ENCODE assay signal across 18 cellular contexts in the genomic region with DNA sequence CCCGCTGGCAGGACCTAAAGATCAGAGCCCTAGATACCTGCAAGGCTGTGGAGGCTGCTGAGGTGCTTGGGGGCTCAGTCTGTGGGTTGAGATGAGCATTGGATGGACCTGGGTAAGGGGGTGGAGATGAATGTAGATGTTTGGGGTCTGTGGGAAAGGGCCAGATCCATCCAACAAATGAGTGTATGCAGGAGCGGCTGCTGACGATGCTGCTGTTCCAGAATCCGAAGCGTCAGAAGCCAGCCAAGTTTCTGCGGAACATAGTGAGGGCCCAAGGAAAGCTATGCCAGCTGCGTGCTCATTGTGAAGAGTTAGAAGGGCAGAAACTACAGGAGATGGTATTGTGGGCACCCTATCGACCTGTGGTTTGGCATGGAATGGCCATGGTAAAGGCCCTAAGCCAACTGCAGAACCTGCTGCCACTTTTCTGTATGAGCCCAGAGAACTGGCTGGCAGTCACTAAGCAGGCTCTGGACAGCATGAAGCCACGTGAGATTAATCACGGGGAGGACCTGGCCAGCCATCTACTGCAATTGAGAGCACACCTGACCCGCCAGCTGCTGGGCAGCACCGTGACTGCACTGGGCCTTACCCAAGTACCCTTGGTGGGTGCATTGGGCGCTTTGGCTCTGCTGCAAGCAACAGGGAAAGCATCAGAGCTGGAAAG. TPM values are rescaled to one million over a fixed set of nuclear protein-coding genes. Genes with fewer than 3 reads are reported as not detected.
DNase-seq lines count a peak whose midpoint lies in the region; ATAC-seq and TF ChIP-seq lines count a peak whose summit lies in the region.
"Had no signal": no experiment of that assay in that cellular context is flagged by ENCODE, and none has a peak within 500 bp of the region (broad histone marks: within the 10 kb centered on the region; RNA-seq: fewer than 3 reads in every experiment).

No MANE protein-coding gene starts in this region.

- H3K9me3 Mint-ChIP-seq in CD4-positive, alpha-beta T cell, result no peaks in the 10 kb centered on the region
- H3K9me3 Mint-ChIP-seq: central memory CD8-positive, alpha-beta T cell had no signal

- H3K27me3 Mint-ChIP-seq in CD4-positive, alpha-beta T cell, result no peaks in the 10 kb centered on the region
- H3K27me3 Mint-ChIP-seq: central memory CD8-positive, alpha-beta T cell had no signal

- no peaks in the 10 kb centered on the region for H3K4me1 Mint-ChIP-seq in CD4-positive, alpha-beta T cell (ENCODE audit: low read depth)

- intact Hi-C loops in CD4-positive, alpha-beta T cell (cut with DNase I, micrococcal nuclease), result no loop called here

- no peaks in the 10 kb centered on the region for H3K4me1 ChIP-seq in Peyer's patch

- no peak overlapping the region for H3K27ac Mint-ChIP-seq in CD4-positive, alpha-beta T cell

- H3K4me3 ChIP-seq in Peyer's patch, result no peak overlapping the region
- H3K4me3 ChIP-seq: adrenal gland had no signal

- H3K9me3 ChIP-seq in Peyer's patch, result no peaks in the 10 kb centered on the region
- H3K9me3 ChIP-seq in CD4-positive, alpha-beta T cell (ENCODE audit: control insufficient read depth, low read length), result no peaks in the 10 kb centered on the region
- H3K9me3 ChIP-seq: adrenal gland had no signal

- H3K4me3 Mint-ChIP-seq in CD4-positive, alpha-beta T cell, result no peak overlapping the region
- H3K4me3 Mint-ChIP-seq: central memory CD8-positive, alpha-beta T cell had no signal

- CTCF ChIA-PET in CD4-positive, alpha-beta T cell (lab: Charles Lee), result no interaction called here

- peaks cover 27% of the 10 kb centered on the region for H3K36me3 Mint-ChIP-seq in CD4-positive, alpha-beta T cell (ENCODE audit: low read depth)

- no peaks in the 10 kb centered on the region for H3K27me3 ChIP-seq in Peyer's patch
- no peaks in the 10 kb centered on the region for H3K27me3 ChIP-seq in CD4-positive, alpha-beta T cell (ENCODE audit: control insufficient read depth, insufficient read depth, low read length)
- H3K27me3 ChIP-seq: adrenal gland had no signal

- TF ChIP-seq POLR2A in Peyer's patch (IDR thresholded peaks at IDR 0.05), result no peak

- no peak for ATAC-seq in GM19023 (IDR thresholded peaks at IDR 0.05; ENCODE audit: unreplicated experiment)
- no peak for ATAC-seq in CD4-positive, alpha-beta T cell (ENCODE audit: poor library complexity)

- TF ChIP-seq CTCF in Peyer's patch (IDR thresholded peaks at IDR 0.05), result no peak
- TF ChIP-seq CTCF in CD4-positive, alpha-beta T cell (IDR thresholded peaks at IDR 0.05), result no peak

- no peak overlapping the region for H3K27ac ChIP-seq in Peyer's patch
- no peak overlapping the region for H3K27ac ChIP-seq in CD4-positive, alpha-beta T cell (ENCODE audit: low read depth, low read length)
- H3K27ac ChIP-seq: adrenal gland had no signal

- DNase-seq in DMS79 treated with DMSO at 0.1 percent for 48 hours (lab: John Stamatoyannopoulos, UW) (peak; percentile 51), astrocyte of the hippocampus (ENCODE audit: low read depth, low spot score) (peak; percentile 51), medulla oblongata (ENCODE audit: extremely low spot score) (peak; percentile 33), Peyer's patch (no peak)
- no peak for DNase-seq in CD4-positive, alpha-beta T cell
- DNase-seq: activated CD4-positive, CD25-positive, alpha-beta regulatory T cell treated with anti-CD3 and anti-CD28 coated beads, Interleukin-2, amount 50 U/mL, for 72 hours; activated effector memory CD4-positive, alpha-beta T cell treated with Interleukin-2 at 50 U/mL for 16 hours; adrenal gland; effector memory CD4-positive, alpha-beta T cell; EL; KBM-7; kidney; NCI-H2107; NCI-H526; occipital lobe; stimulated activated CD4-positive, alpha-beta T cell treated with anti-CD3 and anti-CD28 coated beads, Interleukin-4, amount 100 ng/mL, for 1 hour had no signal

- POLR2A ChIA-PET in CD4-positive, alpha-beta T cell (lab: Charles Lee), result no interaction called here

- H3K36me3 ChIP-seq in Peyer's patch, result no peaks in the 10 kb centered on the region

RNA-seq across cellular contexts. Expression of gene RRP8, which starts 36.6 kb away (rescaled TPM):
- total RNA-seq in Peyer's patch, result 10 to 100 TPM; 11.4 to 28.9 (median 17.5) TPM
- 10 to 100 TPM; 25.7 to 27.3 TPM for total RNA-seq in CD4-positive, alpha-beta T cell

RNA-seq across cellular contexts. Expression of gene ILK, which starts 36.7 kb away (rescaled TPM):
- 100 to 1,000 TPM in 2 of 4 donors, 10 to 100 TPM in 2; 81.1 to 121 (median 97.3) TPM for total RNA-seq in Peyer's patch
- 10 to 100 TPM; 19.2 to 21.0 TPM for total RNA-seq in CD4-positive, alpha-beta T cell

RNA-seq across cellular contexts. Expression of gene TAF10, which starts 45.2 kb away (rescaled TPM):
- 10 to 100 TPM; 55.9 to 90.8 (median 74.5) TPM for total RNA-seq in Peyer's patch
- 100 to 1,000 TPM; 154 to 164 TPM for total RNA-seq in CD4-positive, alpha-beta T cell

RNA-seq across cellular contexts. Expression of gene TPP1, which starts 52.4 kb away (rescaled TPM):
- total RNA-seq in Peyer's patch, result 100 to 1,000 TPM in 3 of 4 donors, 10 to 100 TPM in 1; 79.2 to 232 (median 134) TPM
- 10 to 100 TPM; 29.7 to 34.4 TPM for total RNA-seq in CD4-positive, alpha-beta T cell

Comparison
In these comparisons a context has a peak if more than half of its experiments do, and no peak if none do; other contexts are left out.
1. DNase-seq: peak in DMS79 treated with DMSO at 0.1 percent for 48 hours (single experiment), astrocyte of the hippocampus (single experiment) and medulla oblongata (single experiment); none in Peyer's patch (0 of 3) and CD4-positive, alpha-beta T cell (0 of 10).